9 cellular contexts compared by ENCODE assay signal in genomic region chr17:1713878-1714487, GRCh38. TPM values are rescaled to one million over a fixed set of nuclear protein-coding genes. Genes with fewer than 3 reads are reported as not detected.
DNase-seq lines count a peak whose midpoint lies in the region; ATAC-seq and TF ChIP-seq lines count a peak whose summit lies in the region.
"Had no signal": no experiment of that assay in that cellular context is flagged by ENCODE, and none has a peak within 500 bp of the region (broad histone marks: within the 10 kb centered on the region; RNA-seq: fewer than 3 reads in every experiment).

No MANE protein-coding gene starts in this region.

- CTCF ChIA-PET in CD4-positive, alpha-beta T cell (lab: Charles Lee) = interaction anchor here (0.5 to 1.1 kb wide), 2 partner anchors 10 to 172 kb away, joined by 3 read pairs; no protein-coding TSS in a partner anchor

- no peaks in the 10 kb centered on the region for H3K9me3 ChIP-seq in CD4-positive, alpha-beta T cell (ENCODE audit: control insufficient read depth, low read length)
- H3K9me3 ChIP-seq in sigmoid colon = no peaks in the 10 kb centered on the region

- 6 to 18% methylated on average over 11 of the region's 11 CpGs for WGBS in sigmoid colon, 2 donors

- H3K27me3 Mint-ChIP-seq in CD4-positive, alpha-beta T cell = peaks cover 9% of the 10 kb centered on the region
- H3K27me3 Mint-ChIP-seq in HFFc6 (ENCODE audit: insufficient read depth) = peaks cover 25% of the 10 kb centered on the region

- TF ChIP-seq EP300 in sigmoid colon (IDR thresholded peaks at IDR 0.05) = no peak

- no peak for TF ChIP-seq POLR2A in sigmoid colon (IDR thresholded peaks at IDR 0.05)

- intact Hi-C loops in CD4-positive, alpha-beta T cell (cut with DNase I, micrococcal nuclease) = loop anchor here in 1 of 2 experiments (2.0 kb wide), 1 partner anchor 27 kb away; no protein-coding TSS in a partner anchor
- intact Hi-C loops in sigmoid colon (cut with DNase I) = loop anchor here (2.0 kb wide), 1 partner anchor 65 kb away; the partner anchor contains the start of gene RILP

- H3K4me1 ChIP-seq in foreskin keratinocyte = peaks cover 5% of the 10 kb centered on the region
- H3K4me1 ChIP-seq in sigmoid colon = peaks cover 0 to 51% (median 48%) of the 10 kb centered on the region in 4 donors

- H3K4me3 ChIP-seq in sigmoid colon = peak overlapping the region; percentile 73 to 99 (median 90)

- H3K36me3 ChIP-seq in sigmoid colon = peaks cover 0 to 27% (median 12%) of the 10 kb centered on the region in 4 donors

- POLR2A ChIA-PET in CD4-positive, alpha-beta T cell (lab: Charles Lee) = no interaction called here

- H3K27me3 ChIP-seq in CD4-positive, alpha-beta T cell (ENCODE audit: control insufficient read depth, insufficient read depth, low read length) = peaks cover 17% of the 10 kb centered on the region
- H3K27me3 ChIP-seq in foreskin keratinocyte = no peaks in the 10 kb centered on the region
- H3K27me3 ChIP-seq in sigmoid colon = no peaks in the 10 kb centered on the region

- ATAC-seq in CD4-positive, alpha-beta T cell (ENCODE audit: poor library complexity) = no peak
- ATAC-seq in foreskin keratinocyte (no peak), HG02588 (IDR thresholded peaks at IDR 0.05; ENCODE audit: unreplicated experiment) (no peak), HG02798 (IDR thresholded peaks at IDR 0.05; ENCODE audit: poor library complexity, unreplicated experiment) (no peak)

- peak overlapping the region; percentile 39 for H3K27ac Mint-ChIP-seq in CD4-positive, alpha-beta T cell
- peak overlapping the region; percentile 79 for H3K27ac Mint-ChIP-seq in HFFc6

- H3K4me1 Mint-ChIP-seq in CD4-positive, alpha-beta T cell (ENCODE audit: low read depth) = peaks cover 39% of the 10 kb centered on the region
- H3K4me1 Mint-ChIP-seq in HFFc6 (ENCODE audit: low read depth) = peaks cover 51% of the 10 kb centered on the region

- peak overlapping the region; percentile 83 for H3K4me3 Mint-ChIP-seq in CD4-positive, alpha-beta T cell
- peak overlapping the region; percentile 91 for H3K4me3 Mint-ChIP-seq in HFFc6

- no peak for TF ChIP-seq CTCF in CD4-positive, alpha-beta T cell (IDR thresholded peaks at IDR 0.05)
- TF ChIP-seq CTCF in HFFc6 (IDR thresholded peaks at IDR 0.05) = peak; percentile 64
- TF ChIP-seq CTCF in foreskin keratinocyte (conservative IDR thresholded peaks at IDR 0.05) = peak; percentile 71
- TF ChIP-seq CTCF in sigmoid colon (IDR thresholded peaks at IDR 0.05) = peak in 3 of 4 experiments; percentile 25 to 45 (median 33)

- no peak overlapping the region for H3K27ac ChIP-seq in CD4-positive, alpha-beta T cell (ENCODE audit: low read depth, low read length)
- H3K27ac ChIP-seq in foreskin keratinocyte (no peak overlapping the region), sigmoid colon (peak overlapping the region; percentile 99 to 100 (median 100))

- no peaks in the 10 kb centered on the region for H3K9me3 Mint-ChIP-seq in CD4-positive, alpha-beta T cell
- no peaks in the 10 kb centered on the region for H3K9me3 Mint-ChIP-seq in HFFc6

- peaks cover 8% of the 10 kb centered on the region for H3K36me3 Mint-ChIP-seq in CD4-positive, alpha-beta T cell (ENCODE audit: low read depth)
- peaks cover 36% of the 10 kb centered on the region for H3K36me3 Mint-ChIP-seq in HFFc6 (ENCODE audit: low read depth)

- no peak for DNase-seq in CD4-positive, alpha-beta T cell
- DNase-seq in HFFc6 (peak; percentile 25), UCSD-AML1 (lab: John Stamatoyannopoulos, UW; ENCODE audit: unreplicated experiment) (peak; percentile 57), foreskin keratinocyte (no peak), sigmoid colon (no peak), SIG-M5 (lab: John Stamatoyannopoulos, UW) (no peak)

RNA-seq across cellular contexts. Expression of gene TLCD2, which starts 3.8 kb away (rescaled TPM):
- total RNA-seq in CD4-positive, alpha-beta T cell = under 1 TPM; 0.19 to 0.34 TPM
- total RNA-seq in HFFc6 (2021; fragmentation: NEBNext Ultra II Directional; extraction: Animal tissue kit (Norgen Biotek cat#: 25700)) = 1 to 10 TPM; 2.7 to 3.8 (median 3.2) TPM
- 0.60 and 0.65 TPM in 2 replicates for total RNA-seq in foreskin keratinocyte
- polyA plus RNA-seq in foreskin keratinocyte = 0.27 and 0.30 TPM in 2 replicates
- 1 to 10 TPM; 2.6 to 5.4 (median 4.1) TPM for total RNA-seq in sigmoid colon
- polyA plus RNA-seq in sigmoid colon = 10 to 100 TPM in 1 of 3 donors, 1 to 10 TPM in 2; 7.2 to 23.2 (median 9.2) TPM

RNA-seq across cellular contexts. Expression of gene WDR81, which starts 10.5 kb away (rescaled TPM):
- 10 to 100 TPM; 24.8 to 25.0 TPM for total RNA-seq in CD4-positive, alpha-beta T cell
- 10 to 100 TPM; 12.5 to 18.1 (median 13.2) TPM for total RNA-seq in HFFc6 (2021; fragmentation: NEBNext Ultra II Directional; extraction: Animal tissue kit (Norgen Biotek cat#: 25700))
- total RNA-seq in foreskin keratinocyte (17.6 and 18.9 TPM in 2 replicates), sigmoid colon (10 to 100 TPM; 21.8 to 49.3 (median 28.2) TPM)
- polyA plus RNA-seq in foreskin keratinocyte (10.3 and 11.5 TPM in 2 replicates), sigmoid colon (10 to 100 TPM in 1 of 3 donors, 1 to 10 TPM in 2; 6.6 to 29.3 (median 7.4) TPM)

RNA-seq across cellular contexts. Expression of gene SERPINF2, which starts 28.7 kb away (rescaled TPM):
- total RNA-seq in CD4-positive, alpha-beta T cell = under 1 TPM; 0.49 to 0.59 TPM
- total RNA-seq in HFFc6 (2021; fragmentation: NEBNext Ultra II Directional; extraction: Animal tissue kit (Norgen Biotek cat#: 25700)) = not detected
- total RNA-seq in foreskin keratinocyte (1.2 and 1.3 TPM in 2 replicates), sigmoid colon (1 to 10 TPM; 2.9 to 7.2 (median 4.1) TPM)
- polyA plus RNA-seq in foreskin keratinocyte (1.3 and 1.8 TPM in 2 replicates), sigmoid colon (10 to 100 TPM in 1 of 3 donors, 1 to 10 TPM in 1, under 1 TPM in 1; 0.69 to 12.9 (median 1.2) TPM)

RNA-seq across cellular contexts. Expression of gene PRPF8, which starts 29.3 kb away (rescaled TPM):
- 100 to 1,000 TPM; 550 to 572 TPM for total RNA-seq in CD4-positive, alpha-beta T cell
- total RNA-seq in HFFc6 (2021; fragmentation: NEBNext Ultra II Directional; extraction: Animal tissue kit (Norgen Biotek cat#: 25700)) = 100 to 1,000 TPM; 224 to 285 (median 248) TPM
- total RNA-seq in foreskin keratinocyte = 188 and 214 TPM in 2 replicates
- 213 and 239 TPM in 2 replicates for polyA plus RNA-seq in foreskin keratinocyte
- 100 to 1,000 TPM; 115 to 155 (median 125) TPM for total RNA-seq in sigmoid colon
- 10 to 100 TPM; 25.9 to 92.8 (median 34.2) TPM for polyA plus RNA-seq in sigmoid colon

RNA-seq across cellular contexts. Expression of gene SERPINF1, which starts 47.9 kb away (rescaled TPM):
- 1 to 10 TPM; 3.0 to 4.8 TPM for total RNA-seq in CD4-positive, alpha-beta T cell
- 10 to 100 TPM; 12.0 to 46.8 (median 13.2) TPM for total RNA-seq in HFFc6 (2021; fragmentation: NEBNext Ultra II Directional; extraction: Animal tissue kit (Norgen Biotek cat#: 25700))
- total RNA-seq in foreskin keratinocyte = 6.8 and 7.4 TPM in 2 replicates
- 7.7 and 8.5 TPM in 2 replicates for polyA plus RNA-seq in foreskin keratinocyte
- 100 to 1,000 TPM; 275 to 539 (median 352) TPM for total RNA-seq in sigmoid colon
- 100 to 1,000 TPM in 2 of 3 donors, 10 to 100 TPM in 1; 77.7 to 124 (median 112) TPM for polyA plus RNA-seq in sigmoid colon
- total RNA-seq: T-helper 1 cell treated with Interleukin-12 subunit alpha and Interleukin-12 subunit beta and Interleukin-4 antibody, amounts not matched to agents 30 ng/mL and 1 ng/mL, for 36 hours had no signal

Comparison
In these comparisons a context has a peak if more than half of its experiments do, and no peak if none do; other contexts are left out.
1. DNase-seq: peak in HFFc6 (single experiment) and UCSD-AML1 (single experiment); none in CD4-positive, alpha-beta T cell (0 of 10), foreskin keratinocyte (0 of 2), sigmoid colon (single experiment) and SIG-M5 (single experiment).
2. H3K27ac ChIP-seq: peak in sigmoid colon (4 of 4); none in CD4-positive, alpha-beta T cell (single experiment) and foreskin keratinocyte (single experiment).